In genomic region chr4:139711461-139711860, GRCh38 we compare ENCODE assay signal across 3 cellular contexts.
TF ChIP-seq lines count a peak whose summit lies in the region.

No MANE protein-coding gene starts in this region.

TF ChIP-seq in K562, 482 proteins besides CTCF, POLR2A, EP300 and RAD21 (continues in another document):
- TF ChIP-seq ZNF586 (CRISPR knock-in tag; conservative IDR thresholded peaks at IDR 0.05) (no peak), ZNF175 (CRISPR knock-in tag; IDR thresholded peaks at IDR 0.05; ENCODE audit: low read depth) (0 out of 2 replicates have a peak, but pooled peaks have one; percentile 24), MGA (IDR thresholded peaks at IDR 0.05) (no peak)

TF ChIP-seq in HepG2, 621 proteins besides CTCF, POLR2A, EP300 and RAD21:
- TF ChIP-seq POLR2AphosphoS5 (IDR thresholded peaks at IDR 0.05; ENCODE audit: low read depth, low read length): peak; percentile 22; the same call in 1 of the 2 replicates
- TF ChIP-seq ZBTB25 (CRISPR knock-in tag; IDR thresholded peaks at IDR 0.05): no peak

TF ChIP-seq in SK-N-SH treated with all-trans-retinoic acid at 6 μM for 48 hours, 23 proteins besides CTCF, POLR2A, EP300 and RAD21:
- no peak for TF ChIP-seq TOX (CRISPR knock-in tag; IDR thresholded peaks at IDR 0.05; ENCODE audit: borderline replicate concordance)
- no peak for TF ChIP-seq ZNF8 (CRISPR knock-in tag; IDR thresholded peaks at IDR 0.05)
- TF ChIP-seq POU6F1 (CRISPR knock-in tag; IDR thresholded peaks at IDR 0.05; ENCODE audit: borderline replicate concordance, low read depth): no peak
- TF ChIP-seq TCF4 (CRISPR knock-in tag; IDR thresholded peaks at IDR 0.05; ENCODE audit: borderline replicate concordance): no peak
- no peak for TF ChIP-seq RARB (CRISPR knock-in tag; IDR thresholded peaks at IDR 0.05)
